8 cellular contexts compared by ENCODE assay signal in genomic region chr6:146857180-146857959, GRCh38.
DNase-seq lines count a peak whose midpoint lies in the region; ATAC-seq and TF ChIP-seq lines count a peak whose summit lies in the region.

No MANE protein-coding gene starts in this region.

- CTCF ChIA-PET in HCT116 (lab: Charles Lee): interaction anchor here (1.7 kb wide), 1 partner anchor 9 kb away, joined by 4 read pairs; no protein-coding TSS in a partner anchor

- H3K36me3 ChIP-seq in HCT116 (ENCODE audit: control insufficient read depth in 1 of 2, insufficient read depth in 2 of 2, low read length in 2 of 2) (no peaks in the 10 kb centered on the region), neutrophil (no peaks in the 10 kb centered on the region)

- H3K79me2 ChIP-seq in HCT116 (ENCODE audit: insufficient read depth, low read length): no peaks in the 10 kb centered on the region

- peak; percentile 96 for TF ChIP-seq RAD21 in HCT116 (IDR thresholded peaks at IDR 0.05; ENCODE audit: low read depth)

- H3K9me2 ChIP-seq in HCT116 (ENCODE audit: insufficient read depth): no peaks in the 10 kb centered on the region

- H3K4me2 ChIP-seq in HCT116 (ENCODE audit: low read length): peak overlapping the region; percentile 67

- H3K27ac ChIP-seq in HCT116 (ENCODE audit: low read depth, low read length) (no peak overlapping the region), neutrophil (peak overlapping the region; percentile 30), substantia nigra (ENCODE audit: low read depth, low read length, poor library complexity, severe bottlenecking) (peak overlapping the region; percentile 75)

- H3K9ac ChIP-seq in HCT116 (ENCODE audit: low read length): no peak overlapping the region

- TF ChIP-seq POLR2A in HCT116 (IDR thresholded peaks at IDR 0.05; ENCODE audit: borderline replicate concordance, extremely low read depth, insufficient read depth, insufficient read length): no peak

- intact Hi-C loops in HCT116 (cut with micrococcal nuclease): loop anchor here (1.0 to 10.0 kb wide), 3 partner anchors 367 to 526 kb away; no protein-coding TSS in a partner anchor

- H3K9me3 ChIP-seq in HCT116 (ENCODE audit: control insufficient read depth in 1 of 2, insufficient read depth in 1 of 2, low read depth in 1 of 2, low read length in 2 of 2) (no peaks in the 10 kb centered on the region), neutrophil (no peaks in the 10 kb centered on the region)

- no peaks in the 10 kb centered on the region for H3K27me3 ChIP-seq in HCT116 (ENCODE audit: insufficient read depth, low read length)
- no peaks in the 10 kb centered on the region for H3K27me3 ChIP-seq in neutrophil

- H4K20me1 ChIP-seq in HCT116 (ENCODE audit: insufficient read depth): no peaks in the 10 kb centered on the region

- TF ChIP-seq CTCF in HCT116 (IDR thresholded peaks at IDR 0.05 in 2 of 3, conservative IDR thresholded peaks at IDR 0.05 in 1 of 3; ENCODE audit: borderline replicate concordance in 1 of 3, insufficient read depth in 1 of 3, low read depth in 2 of 3, low read length in 2 of 3) (peak; percentile 64 to 96 (median 91)), neutrophil (IDR thresholded peaks at IDR 0.05) (peak; percentile 96)

- peak; percentile 98 for ATAC-seq in HCT116

- RAD21 ChIA-PET in HCT116 (lab: Charles Lee; ENCODE audit: low non-redundant PET in 1 of 2, low total read pairs in 2 of 2, uncharacterized antibody in 2 of 2, unreplicated experiment in 2 of 2): no interaction called here

- H3K4me1 ChIP-seq in HCT116 (ENCODE audit: control insufficient read depth in 1 of 2, insufficient read depth in 2 of 2, low read length in 2 of 2) (peaks cover 0 to 5% of the 10 kb centered on the region in 2 experiments; a peak in 2 of 4 replicates), neutrophil (ENCODE audit: control insufficient read depth in 1 of 2, insufficient read depth in 1 of 2, low read depth in 1 of 2, low read length in 1 of 2) (peaks cover 19 to 22% of the 10 kb centered on the region in 2 experiments)

- peak overlapping the region; percentile 91 for H2AFZ ChIP-seq in HCT116 (ENCODE audit: low read depth, low read length, poor library complexity, severe bottlenecking)

- POLR2A ChIA-PET in HCT116 (lab: Charles Lee): no interaction called here

- H3K4me3 ChIP-seq in HCT116 (replicated peaks in 1 of 2; ENCODE audit: low read depth in 1 of 2, low read length in 2 of 2): peak overlapping the region in 1 of 2 experiments; percentile 27; a peak in 1 of 4 replicates
- peak overlapping the region; percentile 33 to 49 for H3K4me3 ChIP-seq in neutrophil (ENCODE audit: low read depth in 1 of 2, low read length in 1 of 2)

- no TSS peak for BruUV-seq in HCT116 (replicated peaks; lab: Mats Ljungman, UMichigan)

- DNase-seq in GDM1 (lab: John Stamatoyannopoulos, UW): peak; percentile 49
- DNase-seq in HCT116 (ENCODE audit: low read depth, low spot score): peak; percentile 43
- peak; percentile 82 for DNase-seq in M059J (ENCODE audit: low read depth)
- DNase-seq in SHP77 (lab: John Stamatoyannopoulos, UW): peak; percentile 75 to 82
- peak; percentile 48 for DNase-seq in activated gamma-delta T cell treated with anti-CD3 and anti-CD28 coated beads, Interleukin-2, amount 50 U/mL, for 16 hours (ENCODE audit: low read depth)
- DNase-seq in germinal center (ENCODE audit: low spot score): peak; percentile 65
- DNase-seq in substantia nigra (lab: John Stamatoyannopoulos, UW): peak; percentile 11 to 94 (median 79)

TF ChIP-seq in HCT116, 20 proteins besides CTCF, POLR2A, EP300 and RAD21:
- TF ChIP-seq YY1 (IDR thresholded peaks at IDR 0.05; ENCODE audit: extremely low read depth, insufficient replicate concordance, low read depth, low read length) (peak; percentile 50), ZFX (IDR thresholded peaks at IDR 0.05) (peak; percentile 49), EZH2phosphoT487 (IDR thresholded peaks at IDR 0.05; ENCODE audit: borderline replicate concordance) (no peak), EZH2 (IDR thresholded peaks at IDR 0.05) (no peak), CEBPB (IDR thresholded peaks at IDR 0.05; ENCODE audit: low read depth) (peak; percentile 99), ZBTB33 (IDR thresholded peaks at IDR 0.05; ENCODE audit: extremely low read depth, insufficient replicate concordance, low read length) (no peak), MAX (IDR thresholded peaks at IDR 0.05) (0 out of 2 replicates have a peak, but pooled peaks have one; percentile 19), TCF7L2 (IDR thresholded peaks at IDR 0.05; ENCODE audit: borderline replicate concordance, extremely low read depth, insufficient read depth, insufficient read length) (no peak), CBX3 (IDR thresholded peaks at IDR 0.05; ENCODE audit: low read depth) (peak; percentile 53)
